Comparison of ENCODE assay signal across 8 cellular contexts in the genomic region with DNA sequence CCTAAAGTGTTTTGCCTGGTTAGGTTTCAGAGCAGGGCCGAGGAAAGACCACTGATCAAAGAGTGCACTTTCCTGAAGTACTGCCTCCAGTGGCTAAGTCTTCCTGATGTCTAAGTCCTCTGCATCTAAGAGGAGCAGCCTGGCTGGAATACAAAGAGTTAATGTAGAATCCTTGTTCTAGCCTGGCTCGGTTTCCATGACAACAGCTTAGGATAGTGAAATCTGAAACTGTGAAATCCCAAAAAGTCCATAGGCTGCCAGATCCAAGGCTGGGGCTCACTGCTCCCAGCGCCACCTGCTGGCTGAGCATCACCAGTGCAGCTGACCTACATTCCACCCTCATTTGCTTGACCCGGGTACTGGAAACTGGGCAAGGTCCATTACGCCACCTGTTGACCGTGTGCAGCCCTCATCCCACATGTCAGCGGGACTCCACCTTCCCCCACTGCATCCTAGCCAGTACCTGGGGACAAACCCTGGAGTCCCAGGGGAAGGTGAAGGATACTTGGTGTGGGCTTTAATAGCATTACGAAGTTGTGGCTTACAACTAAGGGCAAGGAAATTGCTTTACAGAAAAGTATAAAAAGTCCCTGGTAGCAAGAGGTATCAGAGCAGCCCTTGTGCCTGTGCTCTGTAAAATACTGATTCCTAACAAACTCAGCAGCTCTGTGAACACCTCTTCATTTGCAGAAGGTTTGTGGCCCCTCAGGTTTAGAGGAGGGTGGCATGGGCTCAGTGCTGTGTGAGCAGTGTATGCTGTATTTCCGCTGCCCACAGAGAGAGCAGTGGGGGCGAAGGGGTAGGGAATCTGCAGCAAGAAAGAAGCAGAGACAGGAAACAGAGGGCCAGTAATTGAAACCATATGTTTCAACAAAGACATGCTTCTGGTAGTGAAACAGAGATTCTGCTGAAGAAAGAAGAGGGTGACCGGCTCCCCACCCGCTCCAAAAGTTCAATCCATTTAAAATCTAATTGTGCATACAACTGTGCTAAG. TPM values are rescaled to one million over a fixed set of nuclear protein-coding genes. Genes with fewer than 3 reads are reported as not detected.
A peak's percentile ranks its signal among the peaks of the same experiment; 100 is the strongest.
DNase-seq lines count a peak whose midpoint lies in the region; ATAC-seq, FAIRE-seq and TF ChIP-seq lines count a peak whose summit lies in the region.

No MANE protein-coding gene starts in this region.

- intact Hi-C loops in left cardiac atrium (cut with DNase I) (loop anchor here (5.0 to 10.0 kb wide), 3 partner anchors 37 to 100 kb away; partner anchors contain the start of genes PCDHGA11 (in 1 of the 2) and PCDHGC3 (in 1 of the 2)), posterior vena cava (cut with DNase I) (loop anchor here (10.0 kb wide), 2 partner anchors 100 to 200 kb away; partner anchors contain the start of genes PCDHGA11 (in 1 of the 2) and TAF7 (in 1 of the 2))

- H3K4me3 ChIP-seq in NB4 (ENCODE audit: low read depth, low read length): no peak overlapping the region

- ATAC-seq in HG02642 (IDR thresholded peaks at IDR 0.05; ENCODE audit: poor library complexity, unreplicated experiment): peak; percentile 72
- peak; percentile 61 to 85 for ATAC-seq in left cardiac atrium

- peak overlapping the region; percentile 76 for H3K27ac ChIP-seq in angular gyrus (ENCODE audit: low read depth, low read length)

- peak; percentile 97 for FAIRE-seq in GM12892 (lab: Jason Lieb, UNC)

- no peak for DNase-seq in GM12892 (ENCODE audit: insufficient read length)
- DNase-seq in NB4 (ENCODE audit: low read depth): peak; percentile 75
- DNase-seq in SKM-1 (lab: John Stamatoyannopoulos, UW; ENCODE audit: unreplicated experiment): peak; percentile 43
- DNase-seq in left cardiac atrium: peak; percentile 85
- DNase-seq in posterior vena cava (ENCODE audit: low spot score): peak; percentile 93
- no peak for DNase-seq in cortex of kidney (lab: John Stamatoyannopoulos, UW)

- TF ChIP-seq POLR2A in GM12892 (IDR thresholded peaks at IDR 0.05; ENCODE audit: low read depth, low read length) (no peak), NB4 (IDR thresholded peaks at IDR 0.05; ENCODE audit: extremely low read depth, insufficient read length) (no peak)

- peak; percentile 94 for TF ChIP-seq CTCF in NB4 (IDR thresholded peaks at IDR 0.05; ENCODE audit: low read depth, low read length)

RNA-seq across cellular contexts. Expression of gene PCDHGC5, which starts 36.0 kb away (rescaled TPM):
- 0.32 TPM for polyA plus RNA-seq in GM12892 (2012; ENCODE audit: missing spikeins)
- total RNA-seq in left cardiac atrium (1 to 10 TPM in 1 of 2 donors, under 1 TPM in 1; 0.97 to 1.7 TPM), posterior vena cava (1 to 10 TPM; 2.3 to 2.6 TPM)

RNA-seq across cellular contexts. Expression of gene PCDHGC4, which starts 40.1 kb away (rescaled TPM):
- 0.38 TPM for polyA plus RNA-seq in GM12892 (2012; ENCODE audit: missing spikeins)
- total RNA-seq in left cardiac atrium (1 to 10 TPM; 1.4 to 1.7 TPM), posterior vena cava (1 to 10 TPM; 2.0 to 2.9 TPM)

RNA-seq across cellular contexts. Expression of gene PCDHGC3, which starts 49.1 kb away (rescaled TPM):
- 9.2 TPM for polyA plus RNA-seq in GM12892 (2012; ENCODE audit: missing spikeins)
- 10 to 100 TPM; 33.7 to 39.1 TPM for total RNA-seq in left cardiac atrium
- total RNA-seq in posterior vena cava: 10 to 100 TPM; 71.1 to 90.6 TPM

Comparison
In these comparisons a context has a peak if more than half of its experiments do, and no peak if none do; other contexts are left out.
1. DNase-seq: peak in NB4 (single experiment), SKM-1 (single experiment), left cardiac atrium (single experiment) and posterior vena cava (single experiment); none in GM12892 (single experiment) and cortex of kidney (single experiment).